Comparison of ENCODE assay signal across 19 cellular contexts in genomic region chr2:159933040-159933726, GRCh38. TPM values are rescaled to one million over a fixed set of nuclear protein-coding genes. Genes with fewer than 3 reads are reported as not detected.
DNase-seq lines count a peak whose midpoint lies in the region; ATAC-seq and TF ChIP-seq lines count a peak whose summit lies in the region.
"Had no signal": no experiment of that assay in that cellular context is flagged by ENCODE, and none has a peak within 500 bp of the region (broad histone marks: within the 10 kb centered on the region; RNA-seq: fewer than 3 reads in every experiment).

No MANE protein-coding gene starts in this region.

- no peaks in the 10 kb centered on the region for H3K27me3 Mint-ChIP-seq in activated B cell treated with CpG ODN at 0.5 μM for 24 hours

- peaks cover 41% of the 10 kb centered on the region for H3K4me1 Mint-ChIP-seq in activated B cell treated with CpG ODN at 0.5 μM for 24 hours
- H3K4me1 Mint-ChIP-seq: neural crest cell had no signal

- intact Hi-C loops in activated B cell treated with CpG ODN at 0.5 μM for 24 hours (cut with micrococcal nuclease), result no loop called here

- peak; percentile 52 for ATAC-seq in GM19452 (IDR thresholded peaks at IDR 0.05; ENCODE audit: unreplicated experiment)
- peak; percentile 43 for ATAC-seq in HG03159 (IDR thresholded peaks at IDR 0.05; ENCODE audit: unreplicated experiment)
- peak; percentile 25 for ATAC-seq in activated B cell treated with CpG ODN at 0.5 μM for 24 hours (ENCODE audit: low read depth)
- no peak for ATAC-seq in GM19397 (IDR thresholded peaks at IDR 0.05; ENCODE audit: unreplicated experiment)
- ATAC-seq: HepG2 had no signal

- H3K36me3 Mint-ChIP-seq in activated B cell treated with CpG ODN at 0.5 μM for 24 hours (ENCODE audit: low read depth), result no peaks in the 10 kb centered on the region
- H3K36me3 Mint-ChIP-seq: activated naive CD8-positive, alpha-beta T cell had no signal

- DNase-seq in CD1c-positive myeloid dendritic cell (ENCODE audit: extremely low spot score), result peak; percentile 12
- no peak for DNase-seq in activated B cell treated with CpG ODN at 0.5 μM for 24 hours
- no peak for DNase-seq in ecto neural progenitor cell (ENCODE audit: low spot score)
- DNase-seq in RPMI8226, result no peak
- no peak for DNase-seq in superior temporal gyrus (ENCODE audit: extremely low spot score)
- DNase-seq: ACHN; activated CD4-positive, alpha-beta T cell treated with anti-CD3 and anti-CD28 coated beads, Interleukin-2, amount 50 U/mL, for 4 hours; activated T-cell treated with anti-CD3 and anti-CD28 coated beads, Interleukin-2, amount 50 U/mL, for 1 hour; DND-41; mesendoderm; MG63; NCI-H774; retina had no signal

- POLR2A ChIA-PET in activated B cell treated with CpG ODN at 0.5 μM for 24 hours (lab: Charles Lee), result interaction anchor here (1.4 kb wide), 1 partner anchor 29 kb away, joined by 6 read pairs; the partner anchor contains the start of gene LY75

- TF ChIP-seq CTCF in activated B cell treated with CpG ODN at 0.5 μM for 24 hours (IDR thresholded peaks at IDR 0.05), result no peak

- H3K4me3 Mint-ChIP-seq in activated B cell treated with CpG ODN at 0.5 μM for 24 hours, result peak overlapping the region; percentile 60
- H3K4me3 Mint-ChIP-seq: activated naive CD8-positive, alpha-beta T cell; neural crest cell had no signal

- CTCF ChIA-PET in activated B cell treated with CpG ODN at 0.5 μM for 24 hours (lab: Charles Lee), result interaction anchor here (1.0 kb wide), 1 partner anchor 13 kb away, joined by 3 read pairs; no protein-coding TSS in a partner anchor

- H3K9me3 Mint-ChIP-seq in activated B cell treated with CpG ODN at 0.5 μM for 24 hours, result peaks cover 4% of the 10 kb centered on the region

- peak overlapping the region; percentile 74 for H3K27ac Mint-ChIP-seq in activated B cell treated with CpG ODN at 0.5 μM for 24 hours
- H3K27ac Mint-ChIP-seq: activated naive CD8-positive, alpha-beta T cell had no signal

RNA-seq across cellular contexts. Expression of gene LY75, which starts 28.6 kb away (rescaled TPM):
- total RNA-seq in activated B cell treated with CpG ODN at 0.5 μM for 24 hours, result 99.5 and 107 TPM in 2 replicates
- total RNA-seq: HepG2 had no signal
